Comparison of ENCODE assay signal across 29 cellular contexts in the genomic region with DNA sequence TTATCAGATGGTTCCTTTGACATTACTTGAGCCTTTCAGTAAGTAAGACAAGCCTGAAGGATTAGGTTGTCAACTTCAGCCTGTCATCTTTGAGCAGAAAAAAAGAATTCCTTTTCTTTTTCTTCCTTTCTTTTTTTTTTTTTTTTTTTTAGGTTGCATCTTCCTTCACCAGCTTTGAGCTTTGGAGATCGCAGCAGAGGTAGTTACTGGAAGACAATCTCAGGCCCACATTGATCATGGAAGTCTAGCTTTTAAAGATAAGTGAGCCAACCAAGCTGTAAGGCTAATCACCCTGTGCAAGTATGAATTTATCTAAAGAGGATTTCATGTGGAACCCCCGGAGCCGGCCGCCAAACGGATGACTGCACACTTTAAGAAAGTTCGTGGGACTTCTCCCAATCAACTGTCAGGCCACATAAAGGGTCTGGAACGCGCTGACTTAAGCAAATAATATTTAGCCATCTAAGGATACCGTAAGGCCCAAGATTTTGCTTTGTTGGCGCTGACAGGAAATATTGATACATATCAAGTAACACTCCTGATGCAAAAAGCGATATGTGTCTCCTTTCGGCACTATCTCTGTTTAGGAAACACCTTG.
DNase-seq lines count a peak whose midpoint lies in the region; ATAC-seq and TF ChIP-seq lines count a peak whose summit lies in the region.
"Had no signal": no experiment of that assay in that cellular context is flagged by ENCODE, and none has a peak within 500 bp of the region (broad histone marks: within the 10 kb centered on the region; RNA-seq: fewer than 3 reads in every experiment).

No MANE protein-coding gene starts in this region.

- peak overlapping the region; percentile 59 for H3K4me2 ChIP-seq in parathyroid adenoma (ENCODE audit: low read length)
- H3K4me2 ChIP-seq: PC-9 had no signal

- H3K4me3 Mint-ChIP-seq in natural killer cell = no peak overlapping the region
- H3K4me3 Mint-ChIP-seq: activated CD4-positive, alpha-beta memory T cell treated with anti-CD3 and anti-CD28 coated beads, Interleukin-2, amount 10 ng/mL, durations not matched to agents 7 days and 5 days; activated naive CD8-positive, alpha-beta T cell treated with anti-CD3 and anti-CD28 coated beads for 36 hours; CD4-positive, alpha-beta memory T cell; stimulated activated naive B cell treated with anti-CD40 and anti-IgM and Interleukin-4, amounts not matched to agents 10 μg/mL and 1 μg/mL and 100 μg/mL, for 72 hours had no signal

- H3K27ac ChIP-seq in left ventricle myocardium inferior (replicated peaks) (peak overlapping the region; percentile 45), right atrium auricular region (no peak overlapping the region), parathyroid adenoma (peak overlapping the region; percentile 49)
- H3K27ac ChIP-seq: PC-9 had no signal

- TF ChIP-seq CTCF in left ventricle myocardium inferior (IDR thresholded peaks at IDR 0.05; ENCODE audit: borderline replicate concordance) (no peak), right atrium auricular region (IDR thresholded peaks at IDR 0.05) (no peak), parathyroid adenoma (IDR thresholded peaks at IDR 0.05) (no peak), natural killer cell (IDR thresholded peaks at IDR 0.05) (no peak)

- H3K36me3 ChIP-seq in left ventricle myocardium inferior (no peaks in the 10 kb centered on the region), right atrium auricular region (no peaks in the 10 kb centered on the region), parathyroid adenoma (ENCODE audit: control insufficient read depth, insufficient read depth, low read length) (no peaks in the 10 kb centered on the region)

- H3K27me3 Mint-ChIP-seq in natural killer cell (ENCODE audit: low read depth in 2 of 2) = peaks cover 53 to 87% of the 10 kb centered on the region in 2 donors

- peaks cover 3% of the 10 kb centered on the region in 2 donors for H3K4me1 Mint-ChIP-seq in natural killer cell
- H3K4me1 Mint-ChIP-seq: stimulated activated naive B cell treated with anti-CD40 and anti-IgM and Interleukin-4, amounts not matched to agents 10 μg/mL and 1 μg/mL and 100 μg/mL, for 72 hours had no signal

- no peak overlapping the region for H3K27ac Mint-ChIP-seq in natural killer cell
- H3K27ac Mint-ChIP-seq: activated CD4-positive, alpha-beta memory T cell treated with anti-CD3 and anti-CD28 coated beads, Interleukin-2, amount 10 ng/mL, durations not matched to agents 7 days and 5 days; activated naive CD8-positive, alpha-beta T cell treated with anti-CD3 and anti-CD28 coated beads for 36 hours; activated T-helper 2 cell treated with anti-CD3 and anti-CD28 coated beads, Interferon-gamma antibody, Interleukin-2, Interleukin-4, amounts not matched to agents 10 μg/mL and 5 μg/mL and 100 μg/mL, durations not matched to agents 14 hours and 24 hours and 36 hours; CD4-positive, alpha-beta memory T cell; stimulated activated naive B cell treated with anti-CD40 and anti-IgM and Interleukin-4, amounts not matched to agents 10 μg/mL and 1 μg/mL and 100 μg/mL, for 72 hours had no signal

- no peak for ATAC-seq in GM18873 (IDR thresholded peaks at IDR 0.05; ENCODE audit: low FRiP score, unreplicated experiment)
- no peak for ATAC-seq in natural killer cell
- ATAC-seq: stimulated activated naive B cell treated with anti-CD40 and anti-IgM and Interleukin-4, amounts not matched to agents 10 μg/mL and 1 μg/mL and 100 μg/mL, for 72 hours had no signal

- H3K4me1 ChIP-seq in left ventricle myocardium inferior = peaks cover 10% of the 10 kb centered on the region
- peaks cover 0 to 9% of the 10 kb centered on the region in 2 donors for H3K4me1 ChIP-seq in right atrium auricular region
- no peaks in the 10 kb centered on the region for H3K4me1 ChIP-seq in parathyroid adenoma

- peak overlapping the region; percentile 11 for H2AFZ ChIP-seq in parathyroid adenoma
- H2AFZ ChIP-seq: PC-9 had no signal

- H3K79me2 ChIP-seq in parathyroid adenoma = no peaks in the 10 kb centered on the region

- H3K9ac ChIP-seq in parathyroid adenoma = no peak overlapping the region

- H3K9me3 ChIP-seq in left ventricle myocardium inferior (replicated peaks) (no peaks in the 10 kb centered on the region), right atrium auricular region (no peaks in the 10 kb centered on the region), parathyroid adenoma (ENCODE audit: control insufficient read depth, low read length) (no peaks in the 10 kb centered on the region)

- DNase-seq in left ventricle myocardium inferior (no peak), right atrium auricular region (ENCODE audit: low spot score) (no peak), iris pigment epithelial cell (ENCODE audit: low read depth) (peak; percentile 27), COLO829 (ENCODE audit: low spot score) (no peak), DMS79 (lab: John Stamatoyannopoulos, UW) (no peak), natural killer cell (no peak)
- DNase-seq: 8988T; activated CD4-positive, alpha-beta memory T cell treated with anti-CD3 and anti-CD28 coated beads, Interleukin-2, amount 10 ng/mL, durations not matched to agents 7 days and 5 days; activated CD4-positive, CD25-positive, alpha-beta regulatory T cell treated with anti-CD3 and anti-CD28 coated beads, Interleukin-2, amount 50 U/mL, for 72 hours; activated naive CD8-positive, alpha-beta T cell treated with anti-CD3 and anti-CD28 coated beads for 36 hours; AML-193; CD4-positive, alpha-beta memory T cell; effector memory CD4-positive, alpha-beta T cell; GDM1; GOT3; islet precursor cell; Karpas-422; NCI-H146; nucleus accumbens; PC-9; SHP77 treated with DMSO at 0.1 percent for 48 hours; stimulated activated CD4-positive, alpha-beta T cell treated with anti-CD3 and anti-CD28 coated beads, Interleukin-12 subunit alpha, Interleukin-12 subunit beta, amount 100 ng/mL, for 4 hours; stimulated activated CD4-positive, alpha-beta T cell treated with anti-CD3 and anti-CD28 coated beads, Interleukin-4, amount 100 ng/mL, for 24 hours; stimulated activated naive B cell treated with anti-CD40 and anti-IgM and Interleukin-4, amounts not matched to agents 10 μg/mL and 1 μg/mL and 100 μg/mL, for 72 hours; SW 1271 had no signal

- H3K4me3 ChIP-seq in left ventricle myocardium inferior = no peak overlapping the region
- no peak overlapping the region for H3K4me3 ChIP-seq in right atrium auricular region
- no peak overlapping the region for H3K4me3 ChIP-seq in parathyroid adenoma (ENCODE audit: low read depth, low read length)
- H3K4me3 ChIP-seq: lung, PC-9 had no signal

- peaks cover 11% of the 10 kb centered on the region for H3K27me3 ChIP-seq in left ventricle myocardium inferior (ENCODE audit: low read depth)
- H3K27me3 ChIP-seq in right atrium auricular region = no peaks in the 10 kb centered on the region
- no peaks in the 10 kb centered on the region for H3K27me3 ChIP-seq in parathyroid adenoma (ENCODE audit: control insufficient read depth, insufficient read depth, low read length)

- no peaks in the 10 kb centered on the region for H3K36me3 Mint-ChIP-seq in natural killer cell
- H3K36me3 Mint-ChIP-seq: activated naive CD8-positive, alpha-beta T cell treated with anti-CD3 and anti-CD28 coated beads for 36 hours; CD4-positive, alpha-beta memory T cell; stimulated activated naive B cell treated with anti-CD40 and anti-IgM and Interleukin-4, amounts not matched to agents 10 μg/mL and 1 μg/mL and 100 μg/mL, for 72 hours had no signal

- intact Hi-C loops in left ventricle myocardium inferior (cut with micrococcal nuclease) (no loop called here), natural killer cell (cut with micrococcal nuclease) (loop anchor here (5.0 to 10.0 kb wide), 2 partner anchors 708 to 1126 kb away; no protein-coding TSS in a partner anchor)

- no peaks in the 10 kb centered on the region for H3K9me3 Mint-ChIP-seq in natural killer cell
- H3K9me3 Mint-ChIP-seq: activated CD4-positive, alpha-beta memory T cell treated with anti-CD3 and anti-CD28 coated beads, Interleukin-2, amount 10 ng/mL, durations not matched to agents 7 days and 5 days; activated naive CD8-positive, alpha-beta T cell treated with anti-CD3 and anti-CD28 coated beads for 36 hours; activated T-helper 2 cell treated with anti-CD3 and anti-CD28 coated beads, Interferon-gamma antibody, Interleukin-2, Interleukin-4, amounts not matched to agents 10 μg/mL and 5 μg/mL and 100 μg/mL, durations not matched to agents 14 hours and 24 hours and 36 hours; CD4-positive, alpha-beta memory T cell; stimulated activated naive B cell treated with anti-CD40 and anti-IgM and Interleukin-4, amounts not matched to agents 10 μg/mL and 1 μg/mL and 100 μg/mL, for 72 hours had no signal

Comparison
In these comparisons a context has a peak if more than half of its experiments do, and no peak if none do; other contexts are left out.
1. H3K27ac ChIP-seq: peak in left ventricle myocardium inferior (single experiment) and parathyroid adenoma (single experiment); none in right atrium auricular region (0 of 2).